ENCODE assay signal across 9 cellular contexts in the genomic region with DNA sequence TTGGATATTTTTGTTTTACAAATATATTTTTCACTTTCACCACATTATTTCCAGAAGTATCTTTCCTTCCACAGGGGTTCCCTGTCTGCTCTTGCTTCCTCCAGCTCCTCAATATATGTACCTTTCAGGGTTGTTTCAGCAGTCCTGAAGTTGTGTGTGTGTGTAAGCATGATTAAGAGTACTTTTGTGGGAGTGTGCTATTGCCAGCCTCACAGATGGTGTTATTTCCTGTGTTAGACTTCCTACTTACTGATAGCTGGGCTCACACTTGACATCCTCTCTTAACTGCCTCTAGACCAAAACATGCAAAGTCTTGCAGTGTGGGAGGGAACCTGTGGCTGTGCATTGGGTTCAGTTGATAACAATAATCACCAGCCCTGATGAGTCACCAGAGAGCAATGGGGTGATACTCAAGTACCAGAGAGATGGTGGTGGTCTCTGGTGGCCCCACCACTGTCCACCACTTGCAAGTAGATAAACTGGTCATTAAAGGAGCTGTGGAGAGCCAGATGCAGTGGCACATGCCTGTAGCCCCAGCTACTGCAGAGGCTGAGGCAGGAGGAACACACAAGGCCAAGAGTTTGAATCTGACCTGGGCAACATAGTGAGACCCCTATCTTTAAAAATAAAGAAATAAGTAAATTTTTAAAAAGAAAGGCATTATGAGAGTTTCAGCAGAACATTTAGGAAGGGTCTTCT.
DNase-seq lines count a peak whose midpoint lies in the region; ATAC-seq, FAIRE-seq and TF ChIP-seq lines count a peak whose summit lies in the region.
"Had no signal": no experiment of that assay in that cellular context is flagged by ENCODE, and none has a peak within 500 bp of the region (broad histone marks: within the 10 kb centered on the region; RNA-seq: fewer than 3 reads in every experiment).

No MANE protein-coding gene starts in this region.

- H3K79me2 ChIP-seq in HepG2 (ENCODE audit: insufficient read depth, low read length) = no peaks in the 10 kb centered on the region

- TF ChIP-seq CTCF in right lobe of liver (IDR thresholded peaks at IDR 0.05) = no peak
- TF ChIP-seq CTCF in HepG2 (CRISPR knock-in tag; IDR thresholded peaks at IDR 0.05) = no peak

- no peak overlapping the region for H2AFZ ChIP-seq in HepG2 (ENCODE audit: low read length)

- H3K4me1 ChIP-seq in right lobe of liver (peaks cover 0 to 17% (median 7%) of the 10 kb centered on the region in 4 donors), HepG2 (ENCODE audit: insufficient read depth, low read length) (no peaks in the 10 kb centered on the region)

- POLR2A ChIA-PET in HepG2 (lab: Yijun Ruan, JAX) = no interaction called here

- no peaks in the 10 kb centered on the region for H4K20me1 ChIP-seq in HepG2 (ENCODE audit: insufficient read depth, low read length)

- intact Hi-C loops in right lobe of liver (cut with DNase I) (no loop called here), HepG2 (cut with micrococcal nuclease; ENCODE audit: unreplicated experiment) (no loop called here)

- in situ Hi-C loops in HepG2 (cut with HindIII; ENCODE audit: extremely low pct_ligation_motif_present, low pct_unique_long_range_greater_than_20kb) = no loop called here

- no peak overlapping the region for H3K4me2 ChIP-seq in HepG2 (ENCODE audit: low read depth, low read length)

- H3K36me3 ChIP-seq in right lobe of liver (no peaks in the 10 kb centered on the region), HepG2 (replicated peaks in 1 of 2; ENCODE audit: control insufficient read depth in 1 of 2, insufficient read depth in 2 of 2, low read length in 2 of 2) (no peaks in the 10 kb centered on the region), H7 (replicated peaks; ENCODE audit: control insufficient read depth, insufficient read depth, low read length) (no peaks in the 10 kb centered on the region)

- H3K27me3 ChIP-seq in right lobe of liver (no peaks in the 10 kb centered on the region), HepG2 (ENCODE audit: control insufficient read depth in 1 of 2, insufficient read depth in 2 of 2, low read length in 2 of 2) (no peaks in the 10 kb centered on the region), H7 (ENCODE audit: control insufficient read depth, insufficient read depth, low read length) (no peaks in the 10 kb centered on the region)

- no peak for FAIRE-seq in HepG2 (lab: Jason Lieb, UNC)
- FAIRE-seq: G401.6 had no signal

- no peak for TF ChIP-seq RAD21 in HepG2 (CRISPR knock-in tag; IDR thresholded peaks at IDR 0.05)

- DNase-seq in right lobe of liver = no peak
- no peak for DNase-seq in HepG2 (ENCODE audit: low spot score)
- peak; percentile 2 for DNase-seq in SW480 (ENCODE audit: low spot score)
- DNase-seq in dermis blood vessel endothelial cell = peak; percentile 94
- DNase-seq in stimulated activated CD8-positive, alpha-beta memory T cell treated with anti-CD3 and anti-CD28 coated beads, Interleukin-7, amount 100 ng/mL, for 24 hours (ENCODE audit: low read depth) = peak; percentile 8
- no peak for DNase-seq in AG08395 (ENCODE audit: low spot score)
- DNase-seq in H7 = no peak

- TF ChIP-seq EP300 in HepG2 (IDR thresholded peaks at IDR 0.05; ENCODE audit: low read depth in 2 of 2, low read length in 2 of 2) (no peak), HepG2 (CRISPR knock-in tag; IDR thresholded peaks at IDR 0.05; ENCODE audit: borderline replicate concordance) (no peak)

- H3K27ac ChIP-seq in right lobe of liver (no peak overlapping the region), HepG2 (ENCODE audit: extremely low read length, insufficient read depth, low read length) (no peak overlapping the region)

- no peak overlapping the region for H3K9ac ChIP-seq in HepG2 (ENCODE audit: insufficient read depth, low read depth, low read length)

- CTCF ChIA-PET in HepG2 (lab: Yijun Ruan, JAX; ENCODE audit: low intra/inter-chr PET ratio, low total read pairs) = no interaction called here

- H3K4me3 ChIP-seq in right lobe of liver (no peak overlapping the region), HepG2 (replicated peaks in 1 of 3; ENCODE audit: insufficient read depth in 1 of 3, low read depth in 2 of 3, low read length in 3 of 3) (no peak overlapping the region), H7 (ENCODE audit: insufficient read depth, low read depth, low read length) (no peak overlapping the region)

- BruUV-seq in HepG2 (replicated peaks; lab: Mats Ljungman, UMichigan) = no TSS peak

- TF ChIP-seq POLR2A in right lobe of liver (IDR thresholded peaks at IDR 0.05) (no peak), HepG2 (IDR thresholded peaks at IDR 0.05; ENCODE audit: insufficient read depth in 1 of 2, low read depth in 2 of 2, low read length in 2 of 2) (no peak)

- H3K9me3 ChIP-seq in right lobe of liver = no peaks in the 10 kb centered on the region
- no peaks in the 10 kb centered on the region for H3K9me3 ChIP-seq in HepG2 (ENCODE audit: low read length)

- ATAC-seq in right lobe of liver (peak; percentile 71 to 89 (median 76)), HepG2 (no peak), HG03135 (IDR thresholded peaks at IDR 0.05; ENCODE audit: unreplicated experiment) (peak; percentile 91)

TF ChIP-seq in HepG2, 621 proteins besides CTCF, POLR2A, EP300 and RAD21:
- no peak for TF ChIP-seq SAFB2 (CRISPR knock-in tag; IDR thresholded peaks at IDR 0.05; ENCODE audit: borderline replicate concordance, low read depth)

Comparison
In these comparisons a context has a peak if more than half of its experiments do, and no peak if none do; other contexts are left out.
1. DNase-seq: peak in SW480 (single experiment), dermis blood vessel endothelial cell (single experiment) and stimulated activated CD8-positive, alpha-beta memory T cell treated with anti-CD3 and anti-CD28 coated beads, Interleukin-7, amount 100 ng/mL, for 24 hours (single experiment); none in right lobe of liver (0 of 3), HepG2 (single experiment), AG08395 (single experiment) and H7 (single experiment).